Comparison of ENCODE assay signal across 16 cellular contexts in the genomic region with DNA sequence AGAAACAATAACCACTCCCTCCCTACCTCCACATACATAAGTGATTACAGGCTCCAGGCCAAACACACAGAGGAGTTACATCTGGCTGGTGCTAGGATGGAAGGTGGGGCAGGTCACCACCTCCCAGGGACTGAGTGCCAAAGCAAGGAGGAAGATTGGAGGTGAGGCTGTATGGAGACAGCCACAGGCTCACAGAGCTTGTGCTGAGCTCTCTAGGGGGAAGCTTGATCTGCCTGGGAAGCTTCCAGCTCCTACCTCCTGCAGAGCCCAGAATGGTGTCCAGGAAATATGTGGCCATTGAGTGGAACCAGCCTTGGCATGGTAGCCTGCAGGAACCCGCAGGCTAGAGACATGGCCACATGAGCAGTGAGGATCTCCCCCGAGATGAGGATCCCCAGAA. TPM values are rescaled to one million over a fixed set of nuclear protein-coding genes. Genes with fewer than 3 reads are reported as not detected.
DNase-seq lines count a peak whose midpoint lies in the region; ATAC-seq and TF ChIP-seq lines count a peak whose summit lies in the region.
"Had no signal": no experiment of that assay in that cellular context is flagged by ENCODE, and none has a peak within 500 bp of the region (broad histone marks: within the 10 kb centered on the region; RNA-seq: fewer than 3 reads in every experiment).

No MANE protein-coding gene starts in this region.

- intact Hi-C loops in MCF 10A (cut with micrococcal nuclease), result no loop called here
- intact Hi-C loops in breast epithelium (cut with DNase I; ENCODE audit: low total_unique reads), result no loop called here
- intact Hi-C loops in lower lobe of right lung (cut with DNase I), result no loop called here

- TF ChIP-seq CTCF in MCF 10A (IDR thresholded peaks at IDR 0.05; ENCODE audit: unreplicated experiment) (no peak), breast epithelium (IDR thresholded peaks at IDR 0.05) (no peak), WTC11 (IDR thresholded peaks at IDR 0.05) (no peak), lower lobe of right lung (IDR thresholded peaks at IDR 0.05) (no peak)

- H3K27ac ChIP-seq in breast epithelium (no peak overlapping the region), lower lobe of right lung (no peak overlapping the region)
- H3K27ac ChIP-seq: SJCRH30 had no signal

- H3K4me3 ChIP-seq in breast epithelium, result no peak overlapping the region
- no peak overlapping the region for H3K4me3 ChIP-seq in lower lobe of right lung
- H3K4me3 ChIP-seq in H7 (ENCODE audit: insufficient read depth, low read depth, low read length), result no peak overlapping the region
- H3K4me3 ChIP-seq: SJCRH30 had no signal

- no peak overlapping the region for H3K4me3 Mint-ChIP-seq in MCF 10A (ENCODE audit: unreplicated experiment)
- H3K4me3 Mint-ChIP-seq in WTC11, result no peak overlapping the region
- H3K4me3 Mint-ChIP-seq: activated CD4-positive, alpha-beta memory T cell treated with anti-CD3 and anti-CD28 coated beads for 36 hours; CD8-positive, alpha-beta T cell had no signal

- CTCF ChIA-PET in MCF 10A (lab: Yijun Ruan, JAX) (no interaction called here), WTC11 (lab: Charles Lee) (no interaction called here)

- peak overlapping the region; percentile 35 for H3K27ac Mint-ChIP-seq in MCF 10A (ENCODE audit: low read depth, unreplicated experiment)
- H3K27ac Mint-ChIP-seq in WTC11, result peak overlapping the region; percentile 19
- H3K27ac Mint-ChIP-seq: activated CD4-positive, alpha-beta memory T cell treated with anti-CD3 and anti-CD28 coated beads for 36 hours; CD8-positive, alpha-beta T cell had no signal

- H3K27me3 Mint-ChIP-seq in MCF 10A (ENCODE audit: insufficient read depth, unreplicated experiment) (no peaks in the 10 kb centered on the region), WTC11 (ENCODE audit: low read depth) (no peaks in the 10 kb centered on the region)
- H3K27me3 Mint-ChIP-seq: activated CD4-positive, alpha-beta memory T cell treated with anti-CD3 and anti-CD28 coated beads for 36 hours; naive thymus-derived CD4-positive, alpha-beta T cell had no signal

- H3K4me1 ChIP-seq in breast epithelium, result no peaks in the 10 kb centered on the region
- peaks cover 8% of the 10 kb centered on the region for H3K4me1 ChIP-seq in lower lobe of right lung

- H3K9me3 Mint-ChIP-seq in MCF 10A (ENCODE audit: unreplicated experiment), result no peaks in the 10 kb centered on the region
- no peaks in the 10 kb centered on the region for H3K9me3 Mint-ChIP-seq in WTC11
- H3K9me3 Mint-ChIP-seq: activated CD4-positive, alpha-beta memory T cell treated with anti-CD3 and anti-CD28 coated beads for 36 hours; CD8-positive, alpha-beta T cell had no signal

- peak; percentile 65 for DNase-seq in MCF 10A (ENCODE audit: unreplicated experiment)
- no peak for DNase-seq in breast epithelium (ENCODE audit: low spot score in 2 of 2)
- DNase-seq in WTC11 (ENCODE audit: low spot score), result no peak
- DNase-seq in lower lobe of right lung, result peak; percentile 8
- DNase-seq in NOMO-1 treated with DMSO at 0.1 percent for 48 hours (lab: John Stamatoyannopoulos, UW; ENCODE audit: unreplicated experiment), result no peak
- no peak for DNase-seq in cortex of kidney (lab: John Stamatoyannopoulos, UW)
- no peak for DNase-seq in H7
- DNase-seq in middle frontal gyrus (ENCODE audit: extremely low spot score, low spot score), result no peak
- DNase-seq: activated CD4-positive, alpha-beta memory T cell treated with anti-CD3 and anti-CD28 coated beads for 36 hours; CD8-positive, alpha-beta T cell; GDM1; head of caudate nucleus; naive thymus-derived CD4-positive, alpha-beta T cell; NCI-H2081; NCI-H526 treated with DMSO at 0.1 percent for 48 hours had no signal

- H3K9me3 ChIP-seq in breast epithelium, result no peaks in the 10 kb centered on the region
- no peaks in the 10 kb centered on the region for H3K9me3 ChIP-seq in lower lobe of right lung
- H3K9me3 ChIP-seq: SJCRH30 had no signal

- H3K36me3 Mint-ChIP-seq in MCF 10A (ENCODE audit: insufficient read depth, unreplicated experiment), result peaks cover 36% of the 10 kb centered on the region
- peaks cover 18% of the 10 kb centered on the region for H3K36me3 Mint-ChIP-seq in WTC11

- ATAC-seq in WTC11 (no peak), lower lobe of right lung (no peak)
- ATAC-seq: CD8-positive, alpha-beta T cell; naive thymus-derived CD4-positive, alpha-beta T cell had no signal

- BruUV-seq in MCF 10A (replicated peaks; lab: Mats Ljungman, UMichigan), result no TSS peak

- H3K4me1 Mint-ChIP-seq in MCF 10A (ENCODE audit: insufficient read depth, unreplicated experiment) (peaks cover 18% of the 10 kb centered on the region), WTC11 (peaks cover 14% of the 10 kb centered on the region)

- H3K27me3 ChIP-seq in breast epithelium (no peaks in the 10 kb centered on the region), lower lobe of right lung (ENCODE audit: low read depth) (no peaks in the 10 kb centered on the region), H7 (ENCODE audit: control insufficient read depth, insufficient read depth, low read length) (no peaks in the 10 kb centered on the region)
- H3K27me3 ChIP-seq: SJCRH30 had no signal

- TF ChIP-seq POLR2A in breast epithelium (IDR thresholded peaks at IDR 0.05), result no peak

- POLR2A ChIA-PET in MCF 10A (lab: Yijun Ruan, JAX), result interaction anchor here (1.2 to 16.3 kb wide), 2 partner anchors 26 to 65 kb away, joined by 9 to 332 read pairs; no protein-coding TSS in a partner anchor
- POLR2A ChIA-PET in WTC11 (lab: Charles Lee), result no interaction called here

- H3K36me3 ChIP-seq in breast epithelium (no peaks in the 10 kb centered on the region), lower lobe of right lung (peaks cover 11% of the 10 kb centered on the region), H7 (replicated peaks; ENCODE audit: control insufficient read depth, insufficient read depth, low read length) (no peaks in the 10 kb centered on the region)
- H3K36me3 ChIP-seq: SJCRH30 had no signal

TF ChIP-seq in WTC11, 78 proteins besides CTCF, POLR2A, EP300 and RAD21 (continues in another document):
- TF ChIP-seq ZNF138 (CRISPR knock-in tag; conservative IDR thresholded peaks at IDR 0.05), result no peak
- TF ChIP-seq, protein P1, sequence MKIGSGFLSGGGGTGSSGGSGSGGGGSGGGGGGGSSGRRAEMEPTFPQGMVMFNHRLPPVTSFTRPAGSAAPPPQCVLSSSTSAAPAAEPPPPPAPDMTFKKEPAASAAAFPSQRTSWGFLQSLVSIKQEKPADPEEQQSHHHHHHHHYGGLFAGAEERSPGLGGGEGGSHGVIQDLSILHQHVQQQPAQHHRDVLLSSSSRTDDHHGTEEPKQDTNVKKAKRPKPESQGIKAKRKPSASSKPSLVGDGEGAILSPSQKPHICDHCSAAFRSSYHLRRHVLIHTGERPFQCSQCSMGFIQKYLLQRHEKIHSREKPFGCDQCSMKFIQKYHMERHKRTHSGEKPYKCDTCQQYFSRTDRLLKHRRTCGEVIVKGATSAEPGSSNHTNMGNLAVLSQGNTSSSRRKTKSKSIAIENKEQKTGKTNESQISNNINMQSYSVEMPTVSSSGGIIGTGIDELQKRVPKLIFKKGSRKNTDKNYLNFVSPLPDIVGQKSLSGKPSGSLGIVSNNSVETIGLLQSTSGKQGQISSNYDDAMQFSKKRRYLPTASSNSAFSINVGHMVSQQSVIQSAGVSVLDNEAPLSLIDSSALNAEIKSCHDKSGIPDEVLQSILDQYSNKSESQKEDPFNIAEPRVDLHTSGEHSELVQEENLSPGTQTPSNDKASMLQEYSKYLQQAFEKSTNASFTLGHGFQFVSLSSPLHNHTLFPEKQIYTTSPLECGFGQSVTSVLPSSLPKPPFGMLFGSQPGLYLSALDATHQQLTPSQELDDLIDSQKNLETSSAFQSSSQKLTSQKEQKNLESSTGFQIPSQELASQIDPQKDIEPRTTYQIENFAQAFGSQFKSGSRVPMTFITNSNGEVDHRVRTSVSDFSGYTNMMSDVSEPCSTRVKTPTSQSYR (CRISPR knock-in tag; IDR thresholded peaks at IDR 0.05), result no peak
- TF ChIP-seq PRRX2 (CRISPR knock-in tag; IDR thresholded peaks at IDR 0.05), result no peak
- TF ChIP-seq FOXJ3 (CRISPR knock-in tag; IDR thresholded peaks at IDR 0.05; ENCODE audit: borderline replicate concordance), result no peak
- TF ChIP-seq RORB (CRISPR knock-in tag; IDR thresholded peaks at IDR 0.05), result no peak
- TF ChIP-seq, protein P2, sequence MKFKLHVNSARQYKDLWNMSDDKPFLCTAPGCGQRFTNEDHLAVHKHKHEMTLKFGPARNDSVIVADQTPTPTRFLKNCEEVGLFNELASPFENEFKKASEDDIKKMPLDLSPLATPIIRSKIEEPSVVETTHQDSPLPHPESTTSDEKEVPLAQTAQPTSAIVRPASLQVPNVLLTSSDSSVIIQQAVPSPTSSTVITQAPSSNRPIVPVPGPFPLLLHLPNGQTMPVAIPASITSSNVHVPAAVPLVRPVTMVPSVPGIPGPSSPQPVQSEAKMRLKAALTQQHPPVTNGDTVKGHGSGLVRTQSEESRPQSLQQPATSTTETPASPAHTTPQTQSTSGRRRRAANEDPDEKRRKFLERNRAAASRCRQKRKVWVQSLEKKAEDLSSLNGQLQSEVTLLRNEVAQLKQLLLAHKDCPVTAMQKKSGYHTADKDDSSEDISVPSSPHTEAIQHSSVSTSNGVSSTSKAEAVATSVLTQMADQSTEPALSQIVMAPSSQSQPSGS (CRISPR knock-in tag; IDR thresholded peaks at IDR 0.05; ENCODE audit: borderline replicate concordance, low read depth), result no peak
- TF ChIP-seq GABPB1 (CRISPR knock-in tag; IDR thresholded peaks at IDR 0.05), result no peak
- TF ChIP-seq, protein P3, sequence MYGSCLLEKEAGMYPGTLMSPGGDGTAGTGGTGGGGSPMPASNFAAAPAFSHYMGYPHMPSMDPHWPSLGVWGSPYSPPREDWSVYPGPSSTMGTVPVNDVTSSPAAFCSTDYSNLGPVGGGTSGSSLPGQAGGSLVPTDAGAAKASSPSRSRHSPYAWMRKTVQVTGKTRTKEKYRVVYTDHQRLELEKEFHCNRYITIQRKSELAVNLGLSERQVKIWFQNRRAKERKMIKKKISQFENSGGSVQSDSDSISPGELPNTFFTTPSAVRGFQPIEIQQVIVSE (CRISPR knock-in tag; IDR thresholded peaks at IDR 0.05; ENCODE audit: borderline replicate concordance), result no peak
- TF ChIP-seq NFATC4 (CRISPR knock-in tag; IDR thresholded peaks at IDR 0.05), result no peak
- TF ChIP-seq, protein P4, sequence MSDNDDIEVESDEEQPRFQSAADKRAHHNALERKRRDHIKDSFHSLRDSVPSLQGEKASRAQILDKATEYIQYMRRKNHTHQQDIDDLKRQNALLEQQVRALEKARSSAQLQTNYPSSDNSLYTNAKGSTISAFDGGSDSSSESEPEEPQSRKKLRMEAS (CRISPR knock-in tag; IDR thresholded peaks at IDR 0.05), result no peak

RNA-seq across cellular contexts. Expression of a gene that starts 3.6 kb away (rescaled TPM):
- total RNA-seq in MCF 10A (2022), result 122 TPM in 2 replicates
- 10 to 100 TPM; 36.6 to 53.1 (median 52.3) TPM for total RNA-seq in breast epithelium
- 60.9 to 67.7 TPM (median 62.6 TPM) in 3 replicates for total RNA-seq in WTC11 (2021)
- total RNA-seq in lower lobe of right lung, result 105 TPM
- total RNA-seq in H7 (2014; rRNA removed; shearing (Covaris generic)), result 24.4 and 25.3 TPM in 2 replicates

RNA-seq across cellular contexts. Expression of a gene that starts 8.2 kb away (rescaled TPM):
- total RNA-seq in MCF 10A (2022), result 14.7 and 20.9 TPM in 2 replicates
- total RNA-seq in breast epithelium, result 10 to 100 TPM; 28.5 to 38.0 (median 35.4) TPM
- 9.9 to 15.7 TPM (median 12.1 TPM) in 3 replicates for total RNA-seq in WTC11 (2021)
- 24.0 TPM for total RNA-seq in lower lobe of right lung
- 21.4 and 28.9 TPM in 2 replicates for total RNA-seq in H7 (2014; rRNA removed; shearing (Covaris generic))

Comparison
In these comparisons a context has a peak if more than half of its experiments do, and no peak if none do; other contexts are left out.
1. DNase-seq: peak in MCF 10A (single experiment) and lower lobe of right lung (single experiment); none in breast epithelium (0 of 2), WTC11 (single experiment), NOMO-1 treated with DMSO at 0.1 percent for 48 hours (single experiment), cortex of kidney (single experiment), H7 (single experiment) and middle frontal gyrus (single experiment).